ENCODE assay signal across 8 cellular contexts in the genomic region with DNA sequence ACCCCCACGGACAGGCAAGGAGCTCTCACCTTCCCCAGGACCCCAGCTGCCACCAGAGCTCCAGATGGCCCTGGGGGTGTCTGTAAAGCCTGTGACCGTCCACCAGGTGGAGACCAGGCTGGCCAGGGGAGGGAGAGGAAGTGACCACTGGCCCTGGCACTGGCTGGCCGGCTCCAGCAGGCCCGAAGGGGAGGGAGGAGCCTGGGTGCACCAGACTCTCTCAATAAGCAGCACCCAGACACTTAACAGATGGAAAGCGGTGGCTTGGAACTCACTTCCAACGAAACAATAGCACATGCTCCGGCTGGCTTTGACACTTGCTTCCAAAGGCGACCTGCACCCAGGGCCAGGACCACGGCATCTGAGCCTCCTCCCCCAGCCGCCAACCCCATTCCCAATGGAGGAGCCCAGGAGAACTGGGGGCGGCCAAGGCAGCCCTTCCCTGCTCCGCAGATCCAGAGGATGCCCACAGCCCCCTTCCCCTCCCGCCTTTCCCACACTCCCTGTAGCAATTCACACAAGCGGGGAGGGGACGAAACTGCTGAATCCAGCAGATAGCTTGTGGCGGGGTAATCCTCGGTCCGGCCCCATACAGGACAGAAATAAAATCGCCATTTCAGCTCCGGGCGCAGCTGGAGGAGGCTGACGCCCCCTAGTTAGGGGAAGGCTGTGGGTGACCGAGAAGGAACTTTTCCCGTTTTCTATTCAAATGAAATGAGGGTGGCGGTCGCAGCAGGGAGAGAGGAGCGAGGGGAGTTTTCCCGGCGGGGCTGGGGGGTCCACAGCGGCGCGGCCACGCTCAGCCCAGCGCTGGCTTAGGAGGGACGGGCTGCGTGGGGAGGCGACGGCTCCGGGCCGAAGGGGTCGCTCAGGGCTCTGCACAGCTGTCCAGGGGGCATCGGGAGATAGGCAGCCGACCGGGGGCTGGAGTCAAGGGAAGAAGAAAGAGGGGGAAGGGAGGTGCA. TPM values are rescaled to one million over a fixed set of nuclear protein-coding genes. Genes with fewer than 3 reads are reported as not detected.
DNase-seq lines count a peak whose midpoint lies in the region; ATAC-seq and TF ChIP-seq lines count a peak whose summit lies in the region.

No MANE protein-coding gene starts in this region.

- H3K4me1 ChIP-seq in IMR-90 (ENCODE audit: control insufficient read depth, insufficient read depth, low read length), result peaks cover 2% of the 10 kb centered on the region; the same call in 1 of the 2 replicates

- H3K36me3 Mint-ChIP-seq in activated naive CD8-positive, alpha-beta T cell treated with anti-CD3 and anti-CD28 coated beads for 36 hours, result no peaks in the 10 kb centered on the region

- H3K9me3 ChIP-seq in IMR-90 (ENCODE audit: control insufficient read depth, insufficient read depth, low read length), result no peaks in the 10 kb centered on the region

- H3K36me3 ChIP-seq in IMR-90 (ENCODE audit: control insufficient read depth, insufficient read depth, low read length), result no peaks in the 10 kb centered on the region

- peaks cover 28% of the 10 kb centered on the region for H3K27me3 ChIP-seq in IMR-90 (ENCODE audit: control insufficient read depth, insufficient read depth, low read length)

- CTCF ChIA-PET in IMR-90 (lab: Yijun Ruan, JAX), result interaction anchor here (0.6 to 1.2 kb wide), 2 partner anchors 10 to 97 kb away, joined by 3 to 5 read pairs; no protein-coding TSS in a partner anchor

- TF ChIP-seq POLR2A in IMR-90 (IDR thresholded peaks at IDR 0.05; ENCODE audit: low read depth, low read length), result no peak

- WGBS in IMR-90 (ENCODE audit: extremely low coverage in 2 of 2, insufficient read length in 1 of 2), 2 experiments, result 7% methylated on average over 8 of the region's 44 CpGs; no CpG with 5 or more reads in 1 of the 2 experiments

- in situ Hi-C loops in IMR-90 (cut with MboI; ENCODE audit: low sequenced_read_pairs), result no loop called here

- no peaks in the 10 kb centered on the region for H3K9me3 Mint-ChIP-seq in activated naive CD8-positive, alpha-beta T cell treated with anti-CD3 and anti-CD28 coated beads for 36 hours

- H4K8ac ChIP-seq in IMR-90 (ENCODE audit: low read depth in 2 of 2, low read length in 2 of 2), result no peak overlapping the region

- ATAC-seq in IMR-90 (ENCODE audit: low read depth), result peak; percentile 60
- peak; percentile 77 for ATAC-seq in left ventricle myocardium superior
- no peak for ATAC-seq in GM18519 (IDR thresholded peaks at IDR 0.05; ENCODE audit: low FRiP score, unreplicated experiment)
- ATAC-seq in HG02885 (IDR thresholded peaks at IDR 0.05; ENCODE audit: poor library complexity, unreplicated experiment), result no peak

- no peak; the same call in 1 of the 2 replicates for TF ChIP-seq CTCF in C4-2B (conservative IDR thresholded peaks at IDR 0.05)
- TF ChIP-seq CTCF in IMR-90 (conservative IDR thresholded peaks at IDR 0.05; ENCODE audit: low read depth, low read length), result peak; percentile 35; the same call in 1 of the 2 replicates

- H3K4me2 ChIP-seq in IMR-90 (ENCODE audit: low read depth, low read length), result peak overlapping the region; percentile 64; the same call in 1 of the 2 replicates

- H3K27ac Mint-ChIP-seq in activated naive CD8-positive, alpha-beta T cell treated with anti-CD3 and anti-CD28 coated beads for 36 hours, result no peak overlapping the region

- peak overlapping the region; percentile 78 for H3K4me3 Mint-ChIP-seq in activated naive CD8-positive, alpha-beta T cell treated with anti-CD3 and anti-CD28 coated beads for 36 hours

- no peak overlapping the region for H2BK5ac ChIP-seq in IMR-90 (ENCODE audit: low read depth, low read length, poor library complexity, severe bottlenecking)

- no peak overlapping the region for H2BK20ac ChIP-seq in IMR-90 (ENCODE audit: low read depth, low read length)

- H4K20me1 ChIP-seq in IMR-90 (ENCODE audit: insufficient read depth, low read length), result peaks cover 2% of the 10 kb centered on the region

- no peak overlapping the region for H3K14ac ChIP-seq in IMR-90 (replicated peaks; ENCODE audit: low read depth, low read length)

- H4K5ac ChIP-seq in IMR-90 (ENCODE audit: low read depth, low read length), result no peak overlapping the region; the same call in 1 of the 2 replicates

- H3K9ac ChIP-seq in IMR-90 (ENCODE audit: low read depth, low read length), result no peak overlapping the region

- H3K18ac ChIP-seq in IMR-90 (ENCODE audit: low read depth, low read length), result no peak overlapping the region; the same call in 1 of the 2 replicates

- H3K4me1 Mint-ChIP-seq in activated naive CD8-positive, alpha-beta T cell treated with anti-CD3 and anti-CD28 coated beads for 36 hours, result peaks cover 20% of the 10 kb centered on the region

- dilution Hi-C loops in IMR-90 (cut with HindIII; ENCODE audit: low sequenced_read_pairs, unreplicated experiment), result no loop called here

- peaks cover 4% of the 10 kb centered on the region for H3K27me3 Mint-ChIP-seq in activated naive CD8-positive, alpha-beta T cell treated with anti-CD3 and anti-CD28 coated beads for 36 hours

- H3K56ac ChIP-seq in IMR-90 (ENCODE audit: extremely low read depth, insufficient read depth, low read length), result no peak overlapping the region

- H2BK15ac ChIP-seq in IMR-90 (ENCODE audit: low read depth, low read length), result no peak overlapping the region; the same call in 2 of the 3 replicates

- H2AK5ac ChIP-seq in IMR-90 (ENCODE audit: low read depth, low read length), result no peak overlapping the region

- H3K4me3 ChIP-seq in IMR-90 (ENCODE audit: insufficient read depth, low read depth, low read length), result peak overlapping the region; percentile 39

- no peak overlapping the region for H2AK9ac ChIP-seq in IMR-90 (replicated peaks; ENCODE audit: low read depth, low read length, poor library complexity)

- no peak overlapping the region for H3K23ac ChIP-seq in IMR-90 (ENCODE audit: low read depth, low read length)

- POLR2A ChIA-PET in IMR-90 (lab: Charles Lee; ENCODE audit: unreplicated experiment), result no interaction called here

- no TSS peak for BruUV-seq in IMR-90 (replicated peaks; lab: Mats Ljungman, UMichigan)

- H3K9me1 ChIP-seq in IMR-90 (ENCODE audit: insufficient read depth, low read length), result 0 out of 2 replicates have a peak, but pooled peaks cover 3% of the 10 kb centered on the region

- TF ChIP-seq RAD21 in IMR-90 (IDR thresholded peaks at IDR 0.05; ENCODE audit: low read length), result peak; percentile 44

- H4K91ac ChIP-seq in IMR-90 (ENCODE audit: insufficient read depth, low read depth, low read length), result no peak overlapping the region

- no peak overlapping the region for H3K4ac ChIP-seq in IMR-90 (ENCODE audit: low read depth, low read length)

- peak overlapping the region; percentile 71 for H2AFZ ChIP-seq in IMR-90 (replicated peaks; ENCODE audit: low read length, poor library complexity)

- H2BK120ac ChIP-seq in IMR-90 (ENCODE audit: low read depth, low read length), result no peak overlapping the region

- no peaks in the 10 kb centered on the region for H3K79me1 ChIP-seq in IMR-90 (ENCODE audit: low read depth in 1 of 2, low read length in 2 of 2)

- intact Hi-C loops in IMR-90 (cut with micrococcal nuclease), result loop anchor here (10.0 kb wide), 1 partner anchor 162 kb away; no protein-coding TSS in a partner anchor
- intact Hi-C loops in left ventricle myocardium superior (cut with micrococcal nuclease), result no loop called here

- DNase-seq in IMR-90, result peak; percentile 31
- no peak for DNase-seq in activated naive CD8-positive, alpha-beta T cell treated with anti-CD3 and anti-CD28 coated beads for 36 hours
- peak; percentile 69 for DNase-seq in left ventricle myocardium superior
- peak; percentile 79 for DNase-seq in pons (ENCODE audit: low spot score)
- no peak for DNase-seq in germinal center (ENCODE audit: low spot score)

- H3K27ac ChIP-seq in C4-2B (peak overlapping the region; percentile 16; the same call in 1 of the 2 replicates), IMR-90 (ENCODE audit: insufficient read depth, low read length) (no peak overlapping the region)

TF ChIP-seq in IMR-90, 13 proteins besides CTCF, POLR2A, EP300 and RAD21:
- peak; percentile 43; the same call in 1 of the 2 replicates for TF ChIP-seq SMC3 (IDR thresholded peaks at IDR 0.05; ENCODE audit: low read depth, low read length)
- TF ChIP-seq MAZ (IDR thresholded peaks at IDR 0.05; ENCODE audit: borderline replicate concordance, low read depth, low read length), result no peak
- TF ChIP-seq NFE2L2 (IDR thresholded peaks at IDR 0.05; ENCODE audit: low read depth, low read length), result no peak
- no peak for TF ChIP-seq RFX5 (IDR thresholded peaks at IDR 0.05; ENCODE audit: low read depth, low read length)

RNA-seq across cellular contexts. Expression of gene PDE9A, which starts 0.6 kb away (rescaled TPM):
- 0.56 and 0.90 TPM in 2 replicates for total RNA-seq in IMR-90 (2012; rRNA removed)
- 0.89 and 1.1 TPM in 2 replicates for polyA plus RNA-seq in IMR-90 (2012; rRNA removed)
- polyA plus RNA-seq in IMR-90 (2012; cell fraction: cytosol; rRNA removed), result 0.63 and 1.4 TPM in 2 replicates
- polyA plus RNA-seq in IMR-90 (2012; cell fraction: nucleus; rRNA removed; ENCODE audit: low replicate concordance), result 0.84 and 1.3 TPM in 2 replicates
- total RNA-seq in activated naive CD8-positive, alpha-beta T cell treated with anti-CD3 and anti-CD28 coated beads for 36 hours, result 1 to 10 TPM; 6.5 to 7.7 TPM
- 4.1 TPM for total RNA-seq in left ventricle myocardium superior

Comparison
In these comparisons a context has a peak if more than half of its experiments do, and no peak if none do; other contexts are left out.
1. ATAC-seq: peak in IMR-90 (single experiment) and left ventricle myocardium superior (single experiment); none in GM18519 (single experiment) and HG02885 (single experiment).
2. DNase-seq: peak in IMR-90 (single experiment), left ventricle myocardium superior (single experiment) and pons (single experiment); none in activated naive CD8-positive, alpha-beta T cell treated with anti-CD3 and anti-CD28 coated beads for 36 hours (single experiment) and germinal center (single experiment).